8 cellular contexts compared by ENCODE assay signal in genomic region chr20:46683939-46684750, GRCh38. TPM values are rescaled to one million over a fixed set of nuclear protein-coding genes. Genes with fewer than 3 reads are reported as not detected.
DNase-seq lines count a peak whose midpoint lies in the region; ATAC-seq and TF ChIP-seq lines count a peak whose summit lies in the region.

No MANE protein-coding gene starts in this region.

- peak overlapping the region; percentile 46 to 62 for H3K27ac ChIP-seq in ascending aorta
- peak overlapping the region; percentile 62 for H3K27ac ChIP-seq in iPS-18a (ENCODE audit: low read length)
- H3K27ac ChIP-seq in stomach, result peak overlapping the region; percentile 63 to 78 (median 75)

- WGBS in stomach, 5 donors, result 22 to 37% (median 25%) methylated on average over 23 of the region's 23 CpGs

- TF ChIP-seq POLR2A in stomach (IDR thresholded peaks at IDR 0.05), result no peak

- DNase-seq in HPDE6-E6E7 (ENCODE audit: extremely low spot score) (peak; percentile 82), ascending aorta (ENCODE audit: low spot score in 2 of 2) (peak in 1 of 2 donors; percentile 69), stomach (peak; percentile 67), DMS79 (lab: John Stamatoyannopoulos, UW) (no peak)
- no peak for DNase-seq in stimulated activated CD4-positive, alpha-beta T cell treated with anti-CD3 and anti-CD28 coated beads, Interleukin-4, amount 100 ng/mL, for 24 hours
- no peak for DNase-seq in activated CD8-positive, alpha-beta memory T cell treated with anti-CD3 and anti-CD28 coated beads, Interleukin-2, amount 50 U/mL, for 4 hours

- TF ChIP-seq CTCF in ascending aorta (IDR thresholded peaks at IDR 0.05) (no peak), stomach (IDR thresholded peaks at IDR 0.05) (no peak)

- intact Hi-C loops in ascending aorta (cut with DNase I) (loop anchor here (5.0 to 10.0 kb wide), 3 partner anchors 122 to 569 kb away; partner anchors contain the start of gene CD40), stomach (cut with DNase I; ENCODE audit: low total_unique reads) (loop anchor here (5.0 kb wide), 1 partner anchor 167 kb away; no protein-coding TSS in a partner anchor)

- peaks cover 16 to 24% of the 10 kb centered on the region in 2 donors for H3K4me1 ChIP-seq in ascending aorta
- peaks cover 27% of the 10 kb centered on the region for H3K4me1 ChIP-seq in iPS-18a (ENCODE audit: control insufficient read depth, low read depth, low read length)
- peaks cover 28 to 79% (median 62%) of the 10 kb centered on the region in 4 donors for H3K4me1 ChIP-seq in stomach

- H3K9me3 ChIP-seq in ascending aorta (no peaks in the 10 kb centered on the region), iPS-18a (ENCODE audit: control insufficient read depth, low read depth, low read length) (no peaks in the 10 kb centered on the region), stomach (no peaks in the 10 kb centered on the region)

- no peaks in the 10 kb centered on the region for H3K27me3 ChIP-seq in ascending aorta
- no peaks in the 10 kb centered on the region for H3K27me3 ChIP-seq in iPS-18a (ENCODE audit: control insufficient read depth, insufficient read depth, low read length)
- no peaks in the 10 kb centered on the region for H3K27me3 ChIP-seq in stomach

- peak overlapping the region; percentile 78 for H3K9ac ChIP-seq in iPS-18a (ENCODE audit: low read length)

- H3K4me3 ChIP-seq in ascending aorta (peak overlapping the region; percentile 35 to 61), iPS-18a (ENCODE audit: low read length) (peak overlapping the region; percentile 71), stomach (peak overlapping the region; percentile 30 to 43 (median 36))

- no peak for TF ChIP-seq EP300 in stomach (IDR thresholded peaks at IDR 0.05)

- peaks cover 4% of the 10 kb centered on the region in 2 donors for H3K36me3 ChIP-seq in ascending aorta
- peaks cover 22% of the 10 kb centered on the region for H3K36me3 ChIP-seq in iPS-18a (ENCODE audit: control insufficient read depth, low read depth, low read length)
- peaks cover 0 to 30% (median 24%) of the 10 kb centered on the region in 4 donors for H3K36me3 ChIP-seq in stomach

- ATAC-seq in GM19397 (IDR thresholded peaks at IDR 0.05; ENCODE audit: unreplicated experiment), result no peak

RNA-seq across cellular contexts. Expression of gene TP53RK, which starts 5.1 kb away (rescaled TPM):
- 30.8 TPM for total RNA-seq in ascending aorta
- 10 to 100 TPM in 3 of 5 donors, 1 to 10 TPM in 2; 1.8 to 64.3 (median 14.1) TPM for total RNA-seq in stomach
- polyA plus RNA-seq in stomach, result 10 to 100 TPM in 2 of 3 donors, 1 to 10 TPM in 1; 7.8 to 14.2 (median 11.7) TPM

RNA-seq across cellular contexts. Expression of gene SLC2A10, which starts 25.3 kb away (rescaled TPM):
- total RNA-seq in ascending aorta, result 13.1 TPM
- total RNA-seq in stomach, result 10 to 100 TPM; 13.4 to 66.1 (median 35.0) TPM
- 10 to 100 TPM in 2 of 3 donors, 1 to 10 TPM in 1; 8.5 to 13.3 (median 10.5) TPM for polyA plus RNA-seq in stomach

RNA-seq across cellular contexts. Expression of gene SLC13A3, which starts 32.9 kb away (rescaled TPM):
- total RNA-seq in ascending aorta (not detected), stomach (1 to 10 TPM in 3 of 5 donors, not detected in 2; 1.8 to 6.6 (median 3.8) TPM)
- polyA plus RNA-seq in stomach, result 1 to 10 TPM in 1 of 3 donors, under 1 TPM in 2; 0.61 to 1.1 (median 0.62) TPM

Comparison
In these comparisons a context has a peak if more than half of its experiments do, and no peak if none do; other contexts are left out.
1. DNase-seq: peak in HPDE6-E6E7 (single experiment) and stomach (single experiment); none in stimulated activated CD4-positive, alpha-beta T cell treated with anti-CD3 and anti-CD28 coated beads, Interleukin-4, amount 100 ng/mL, for 24 hours (single experiment), DMS79 (single experiment) and activated CD8-positive, alpha-beta memory T cell treated with anti-CD3 and anti-CD28 coated beads, Interleukin-2, amount 50 U/mL, for 4 hours (single experiment).
2. Peak in every context shown above with its lines, with median percentiles within 50 percentile points of each other: H3K27ac ChIP-seq and H3K4me3 ChIP-seq.